1 cellular context compared by ENCODE assay signal in the genomic region with DNA sequence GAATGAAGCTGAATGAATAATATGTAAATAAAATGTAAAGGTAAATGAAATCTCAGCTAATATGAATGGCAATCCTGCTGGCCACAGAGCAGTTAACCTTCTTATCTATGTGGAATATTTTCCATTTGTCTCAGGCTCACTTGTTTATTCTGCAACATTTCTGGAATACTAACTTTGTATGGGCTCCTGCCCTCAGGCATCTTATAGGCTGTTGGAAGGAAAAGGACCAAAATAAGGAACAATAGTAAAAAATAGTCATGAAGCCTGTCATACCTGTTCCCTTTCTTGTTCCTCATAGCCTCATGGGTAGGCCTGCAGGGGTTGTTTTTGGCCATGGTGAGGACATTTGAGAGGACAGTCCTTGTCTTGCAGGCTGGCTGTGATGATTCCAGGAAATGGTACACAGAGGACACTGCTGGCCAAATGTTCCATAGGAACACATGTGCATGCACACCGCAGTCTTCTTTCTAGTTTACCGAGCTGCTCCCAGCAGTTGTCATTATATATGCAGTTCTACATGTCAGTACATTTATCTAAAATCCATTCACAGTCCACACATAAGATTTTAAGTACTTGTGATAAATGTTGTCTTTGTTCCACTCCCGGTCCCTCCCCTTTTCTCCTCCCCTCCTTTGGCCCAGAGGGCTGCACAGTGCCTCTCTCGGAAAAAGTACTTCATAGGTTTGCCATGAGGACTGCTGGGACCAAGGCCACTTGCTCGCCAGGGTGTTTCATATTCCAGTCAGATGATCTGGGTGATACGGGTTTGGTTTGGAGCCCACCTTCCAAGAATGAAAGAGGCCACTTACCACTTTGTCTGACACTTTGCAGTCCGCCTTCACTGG.
TF ChIP-seq lines count a peak whose summit lies in the region.

No MANE protein-coding gene starts in this region.

TF ChIP-seq in HepG2, 621 proteins besides CTCF, POLR2A, EP300 and RAD21:
- TF ChIP-seq SNAI1 (CRISPR knock-in tag; IDR thresholded peaks at IDR 0.05; ENCODE audit: borderline replicate concordance): no peak
- no peak for TF ChIP-seq ZNF510 (CRISPR knock-in tag; IDR thresholded peaks at IDR 0.05; ENCODE audit: low read depth)
- TF ChIP-seq ZNF282 (IDR thresholded peaks at IDR 0.05; ENCODE audit: partially characterized antibody): no peak
- TF ChIP-seq, protein P1, sequence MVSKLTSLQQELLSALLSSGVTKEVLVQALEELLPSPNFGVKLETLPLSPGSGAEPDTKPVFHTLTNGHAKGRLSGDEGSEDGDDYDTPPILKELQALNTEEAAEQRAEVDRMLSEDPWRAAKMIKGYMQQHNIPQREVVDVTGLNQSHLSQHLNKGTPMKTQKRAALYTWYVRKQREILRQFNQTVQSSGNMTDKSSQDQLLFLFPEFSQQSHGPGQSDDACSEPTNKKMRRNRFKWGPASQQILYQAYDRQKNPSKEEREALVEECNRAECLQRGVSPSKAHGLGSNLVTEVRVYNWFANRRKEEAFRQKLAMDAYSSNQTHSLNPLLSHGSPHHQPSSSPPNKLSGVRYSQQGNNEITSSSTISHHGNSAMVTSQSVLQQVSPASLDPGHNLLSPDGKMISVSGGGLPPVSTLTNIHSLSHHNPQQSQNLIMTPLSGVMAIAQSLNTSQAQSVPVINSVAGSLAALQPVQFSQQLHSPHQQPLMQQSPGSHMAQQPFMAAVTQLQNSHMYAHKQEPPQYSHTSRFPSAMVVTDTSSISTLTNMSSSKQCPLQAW (CRISPR knock-in tag; IDR thresholded peaks at IDR 0.05): no peak
- TF ChIP-seq, protein P2, sequence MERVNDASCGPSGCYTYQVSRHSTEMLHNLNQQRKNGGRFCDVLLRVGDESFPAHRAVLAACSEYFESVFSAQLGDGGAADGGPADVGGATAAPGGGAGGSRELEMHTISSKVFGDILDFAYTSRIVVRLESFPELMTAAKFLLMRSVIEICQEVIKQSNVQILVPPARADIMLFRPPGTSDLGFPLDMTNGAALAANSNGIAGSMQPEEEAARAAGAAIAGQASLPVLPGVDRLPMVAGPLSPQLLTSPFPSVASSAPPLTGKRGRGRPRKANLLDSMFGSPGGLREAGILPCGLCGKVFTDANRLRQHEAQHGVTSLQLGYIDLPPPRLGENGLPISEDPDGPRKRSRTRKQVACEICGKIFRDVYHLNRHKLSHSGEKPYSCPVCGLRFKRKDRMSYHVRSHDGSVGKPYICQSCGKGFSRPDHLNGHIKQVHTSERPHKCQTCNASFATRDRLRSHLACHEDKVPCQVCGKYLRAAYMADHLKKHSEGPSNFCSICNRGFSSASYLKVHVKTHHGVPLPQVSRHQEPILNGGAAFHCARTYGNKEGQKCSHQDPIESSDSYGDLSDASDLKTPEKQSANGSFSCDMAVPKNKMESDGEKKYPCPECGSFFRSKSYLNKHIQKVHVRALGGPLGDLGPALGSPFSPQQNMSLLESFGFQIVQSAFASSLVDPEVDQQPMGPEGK (CRISPR knock-in tag; IDR thresholded peaks at IDR 0.05): no peak
- TF ChIP-seq SRSF4 (IDR thresholded peaks at IDR 0.05; ENCODE audit: low read depth, low read length, poor library complexity, severe bottlenecking): no peak
- TF ChIP-seq, protein P3, sequence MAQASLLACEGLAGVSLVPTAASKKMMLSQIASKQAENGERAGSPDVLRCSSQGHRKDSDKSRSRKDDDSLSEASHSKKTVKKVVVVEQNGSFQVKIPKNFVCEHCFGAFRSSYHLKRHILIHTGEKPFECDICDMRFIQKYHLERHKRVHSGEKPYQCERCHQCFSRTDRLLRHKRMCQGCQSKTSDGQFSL (CRISPR knock-in tag; IDR thresholded peaks at IDR 0.05): no peak
- no peak for TF ChIP-seq ZSCAN30 (CRISPR knock-in tag; IDR thresholded peaks at IDR 0.05)
